In the genomic region with DNA sequence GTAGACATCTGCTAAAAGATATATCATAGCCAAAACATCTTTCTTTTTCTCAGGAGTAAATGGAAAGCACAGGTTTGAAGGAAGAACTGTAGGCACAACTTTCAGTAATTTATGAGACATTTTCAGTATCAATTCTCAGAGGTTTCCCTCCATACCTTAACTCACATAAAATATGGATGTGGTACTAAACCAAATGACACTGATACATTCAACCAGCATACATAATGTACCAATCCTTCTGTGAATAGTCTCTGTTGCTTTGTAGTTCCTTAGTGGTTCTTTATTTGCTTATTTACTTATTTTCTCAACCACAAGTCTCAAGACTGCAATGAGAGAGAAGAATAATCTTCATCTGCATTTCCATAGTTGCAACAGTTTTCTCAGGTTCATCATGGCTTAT, we compare ENCODE assay signal across 14 cellular contexts.
"Had no signal": no experiment of that assay in that cellular context is flagged by ENCODE, and none has a peak within 500 bp of the region (broad histone marks: within the 10 kb centered on the region; RNA-seq: fewer than 3 reads in every experiment).

No MANE protein-coding gene starts in this region.

- H3K27me3 ChIP-seq: adrenal gland, heart left ventricle, testis had no signal

- H3K27ac ChIP-seq: adrenal gland, coronary artery, heart left ventricle, testis had no signal

- DNase-seq: activated naive CD4-positive, alpha-beta T cell treated with anti-CD3 and anti-CD28 coated beads, Interleukin-2, amount 50 U/mL, for 16 hours; adrenal gland; central memory CD4-positive, alpha-beta T cell; effector CD4-positive, alpha-beta T cell; heart left ventricle; mammary epithelial cell; natural killer cell; nucleus accumbens; stimulated activated CD4-positive, alpha-beta T cell treated with anti-CD3 and anti-CD28 coated beads, Interleukin-4, amount 100 ng/mL, for 1 hour; stimulated activated naive CD8-positive, alpha-beta T cell treated with anti-CD3 and anti-CD28 coated beads, Interleukin-15, amount 100 ng/mL, for 72 hours; testis had no signal

- ATAC-seq: activated CD4-positive, CD25-positive, alpha-beta regulatory T cell treated with anti-CD3 and anti-CD28 coated beads, Interleukin-2, amount 50 U/mL, for 24 hours; heart left ventricle; natural killer cell; sciatic nerve; stimulated activated naive CD8-positive, alpha-beta T cell treated with anti-CD3 and anti-CD28 coated beads, Interleukin-15, amount 100 ng/mL, for 72 hours had no signal

- H3K36me3 ChIP-seq: adrenal gland had no signal

- H3K4me1 ChIP-seq: adrenal gland, testis had no signal

- H3K4me3 ChIP-seq: adrenal gland, coronary artery, heart left ventricle, testis had no signal

- H3K9me3 ChIP-seq: adrenal gland, heart left ventricle, testis had no signal
